In genomic region chr5:169832845-169833244, GRCh38 we compare ENCODE assay signal across 23 cellular contexts.
DNase-seq lines count a peak whose midpoint lies in the region; ATAC-seq and TF ChIP-seq lines count a peak whose summit lies in the region.
"Had no signal": no experiment of that assay in that cellular context is flagged by ENCODE, and none has a peak within 500 bp of the region (broad histone marks: within the 10 kb centered on the region; RNA-seq: fewer than 3 reads in every experiment).

No MANE protein-coding gene starts in this region.

- no peak for DNase-seq in activated naive CD8-positive, alpha-beta T cell treated with anti-CD3 and anti-CD28 coated beads, Interleukin-2, amount 10 ng/mL, durations not matched to agents 7 days and 5 days
- no peak for DNase-seq in activated naive CD8-positive, alpha-beta T cell treated with anti-CD3 and anti-CD28 coated beads for 36 hours
- DNase-seq in GM20000 (ENCODE audit: low spot score) (peak; percentile 35), endothelial cell (ENCODE audit: low spot score) (no peak), amygdala (lab: John Stamatoyannopoulos, UW) (no peak)
- no peak for DNase-seq in T-helper 2 cell treated with Interferon-gamma antibody and Interleukin-4, amounts not matched to agents 5 μg/mL and 100 μg/mL, for 36 hours (ENCODE audit: low spot score)
- DNase-seq: Caco-2; colonic mucosa; EL; hippocampal formation; kidney; mammary epithelial cell; naive thymus-derived CD8-positive, alpha-beta T cell; NCI-H1048; NCI-H2081; NCI-H510A; Right ventricle myocardium superior; stimulated activated CD4-positive, alpha-beta T cell treated with anti-CD3 and anti-CD28 coated beads, Interleukin-4, amount 100 ng/mL, for 1 hour; WERI-Rb-1 had no signal

- peaks cover 34% of the 10 kb centered on the region for H3K36me3 Mint-ChIP-seq in activated naive CD8-positive, alpha-beta T cell treated with anti-CD3 and anti-CD28 coated beads, Interleukin-2, amount 10 ng/mL, durations not matched to agents 7 days and 5 days
- H3K36me3 Mint-ChIP-seq in activated naive CD8-positive, alpha-beta T cell treated with anti-CD3 and anti-CD28 coated beads for 36 hours: peaks cover 18% of the 10 kb centered on the region
- peaks cover 25% of the 10 kb centered on the region for H3K36me3 Mint-ChIP-seq in T-helper 2 cell treated with Interferon-gamma antibody and Interleukin-4, amounts not matched to agents 5 μg/mL and 100 μg/mL, for 36 hours (ENCODE audit: low read depth)
- peaks cover 40% of the 10 kb centered on the region for H3K36me3 Mint-ChIP-seq in stimulated activated memory B cell treated with anti-CD40 and anti-IgM and Interleukin-4, amounts not matched to agents 10 μg/mL and 1 μg/mL and 100 μg/mL, for 72 hours
- no peaks in the 10 kb centered on the region for H3K36me3 Mint-ChIP-seq in endothelial cell (ENCODE audit: low read depth, unreplicated experiment)

- H3K9me3 Mint-ChIP-seq in activated naive CD8-positive, alpha-beta T cell treated with anti-CD3 and anti-CD28 coated beads, Interleukin-2, amount 10 ng/mL, durations not matched to agents 7 days and 5 days: no peaks in the 10 kb centered on the region
- H3K9me3 Mint-ChIP-seq in activated naive CD8-positive, alpha-beta T cell treated with anti-CD3 and anti-CD28 coated beads for 36 hours: no peaks in the 10 kb centered on the region
- H3K9me3 Mint-ChIP-seq in T-helper 2 cell treated with Interferon-gamma antibody and Interleukin-4, amounts not matched to agents 5 μg/mL and 100 μg/mL, for 36 hours: no peaks in the 10 kb centered on the region
- H3K9me3 Mint-ChIP-seq in stimulated activated memory B cell treated with anti-CD40 and anti-IgM and Interleukin-4, amounts not matched to agents 10 μg/mL and 1 μg/mL and 100 μg/mL, for 72 hours: no peaks in the 10 kb centered on the region
- H3K9me3 Mint-ChIP-seq in endothelial cell (ENCODE audit: unreplicated experiment): no peaks in the 10 kb centered on the region
- H3K9me3 Mint-ChIP-seq: naive thymus-derived CD8-positive, alpha-beta T cell had no signal

- peaks cover 10% of the 10 kb centered on the region for H3K4me1 Mint-ChIP-seq in activated naive CD8-positive, alpha-beta T cell treated with anti-CD3 and anti-CD28 coated beads, Interleukin-2, amount 10 ng/mL, durations not matched to agents 7 days and 5 days
- H3K4me1 Mint-ChIP-seq in activated naive CD8-positive, alpha-beta T cell treated with anti-CD3 and anti-CD28 coated beads for 36 hours: peaks cover 17% of the 10 kb centered on the region
- H3K4me1 Mint-ChIP-seq in T-helper 2 cell treated with Interferon-gamma antibody and Interleukin-4, amounts not matched to agents 5 μg/mL and 100 μg/mL, for 36 hours (ENCODE audit: low read depth): peaks cover 45% of the 10 kb centered on the region
- H3K4me1 Mint-ChIP-seq in stimulated activated memory B cell treated with anti-CD40 and anti-IgM and Interleukin-4, amounts not matched to agents 10 μg/mL and 1 μg/mL and 100 μg/mL, for 72 hours: peaks cover 31% of the 10 kb centered on the region
- peaks cover 6% of the 10 kb centered on the region for H3K4me1 Mint-ChIP-seq in endothelial cell (ENCODE audit: unreplicated experiment)

- ATAC-seq in activated naive CD8-positive, alpha-beta T cell treated with anti-CD3 and anti-CD28 coated beads, Interleukin-2, amount 10 ng/mL, durations not matched to agents 7 days and 5 days (ENCODE audit: low read depth): peak; percentile 54
- ATAC-seq in stimulated activated memory B cell treated with anti-CD40 and anti-IgM and Interleukin-4, amounts not matched to agents 10 μg/mL and 1 μg/mL and 100 μg/mL, for 72 hours: no peak
- ATAC-seq in HG03045 (IDR thresholded peaks at IDR 0.05; ENCODE audit: unreplicated experiment): no peak
- ATAC-seq: K562; naive thymus-derived CD8-positive, alpha-beta T cell had no signal

- TF ChIP-seq CTCF in GM20000 (IDR thresholded peaks at IDR 0.05; ENCODE audit: extremely low read depth, missing control alignments): no peak
- no peak for TF ChIP-seq CTCF in endothelial cell (IDR thresholded peaks at IDR 0.05; ENCODE audit: unreplicated experiment)

- no peaks in the 10 kb centered on the region for H3K27me3 Mint-ChIP-seq in activated naive CD8-positive, alpha-beta T cell treated with anti-CD3 and anti-CD28 coated beads, Interleukin-2, amount 10 ng/mL, durations not matched to agents 7 days and 5 days
- H3K27me3 Mint-ChIP-seq in activated naive CD8-positive, alpha-beta T cell treated with anti-CD3 and anti-CD28 coated beads for 36 hours: no peaks in the 10 kb centered on the region
- H3K27me3 Mint-ChIP-seq in T-helper 2 cell treated with Interferon-gamma antibody and Interleukin-4, amounts not matched to agents 5 μg/mL and 100 μg/mL, for 36 hours (ENCODE audit: low read depth): no peaks in the 10 kb centered on the region
- H3K27me3 Mint-ChIP-seq in stimulated activated memory B cell treated with anti-CD40 and anti-IgM and Interleukin-4, amounts not matched to agents 10 μg/mL and 1 μg/mL and 100 μg/mL, for 72 hours: no peaks in the 10 kb centered on the region
- no peaks in the 10 kb centered on the region for H3K27me3 Mint-ChIP-seq in endothelial cell (ENCODE audit: unreplicated experiment)
- H3K27me3 Mint-ChIP-seq: naive thymus-derived CD8-positive, alpha-beta T cell had no signal

- peak overlapping the region; percentile 71 for H3K27ac Mint-ChIP-seq in activated naive CD8-positive, alpha-beta T cell treated with anti-CD3 and anti-CD28 coated beads, Interleukin-2, amount 10 ng/mL, durations not matched to agents 7 days and 5 days
- H3K27ac Mint-ChIP-seq in activated naive CD8-positive, alpha-beta T cell treated with anti-CD3 and anti-CD28 coated beads for 36 hours: no peak overlapping the region
- H3K27ac Mint-ChIP-seq in T-helper 2 cell treated with Interferon-gamma antibody and Interleukin-4, amounts not matched to agents 5 μg/mL and 100 μg/mL, for 36 hours: peak overlapping the region; percentile 67
- peak overlapping the region; percentile 52 for H3K27ac Mint-ChIP-seq in stimulated activated memory B cell treated with anti-CD40 and anti-IgM and Interleukin-4, amounts not matched to agents 10 μg/mL and 1 μg/mL and 100 μg/mL, for 72 hours
- no peak overlapping the region for H3K27ac Mint-ChIP-seq in endothelial cell (ENCODE audit: unreplicated experiment)
- H3K27ac Mint-ChIP-seq: progenitor cell of endocrine pancreas had no signal

- POLR2A ChIA-PET in activated naive CD8-positive, alpha-beta T cell treated with anti-CD3 and anti-CD28 coated beads, Interleukin-2, amount 10 ng/mL, durations not matched to agents 7 days and 5 days (lab: Charles Lee): no interaction called here

- H3K4me3 Mint-ChIP-seq in activated naive CD8-positive, alpha-beta T cell treated with anti-CD3 and anti-CD28 coated beads, Interleukin-2, amount 10 ng/mL, durations not matched to agents 7 days and 5 days: no peak overlapping the region
- no peak overlapping the region for H3K4me3 Mint-ChIP-seq in activated naive CD8-positive, alpha-beta T cell treated with anti-CD3 and anti-CD28 coated beads for 36 hours
- H3K4me3 Mint-ChIP-seq in T-helper 2 cell treated with Interferon-gamma antibody and Interleukin-4, amounts not matched to agents 5 μg/mL and 100 μg/mL, for 36 hours: no peak overlapping the region
- no peak overlapping the region for H3K4me3 Mint-ChIP-seq in stimulated activated memory B cell treated with anti-CD40 and anti-IgM and Interleukin-4, amounts not matched to agents 10 μg/mL and 1 μg/mL and 100 μg/mL, for 72 hours
- H3K4me3 Mint-ChIP-seq in endothelial cell (ENCODE audit: unreplicated experiment): no peak overlapping the region
- H3K4me3 Mint-ChIP-seq: naive thymus-derived CD8-positive, alpha-beta T cell had no signal

Comparison
In these comparisons a context has a peak if more than half of its experiments do, and no peak if none do; other contexts are left out.
1. H3K27ac Mint-ChIP-seq: peak in activated naive CD8-positive, alpha-beta T cell treated with anti-CD3 and anti-CD28 coated beads, Interleukin-2, amount 10 ng/mL, durations not matched to agents 7 days and 5 days (single experiment), T-helper 2 cell treated with Interferon-gamma antibody and Interleukin-4, amounts not matched to agents 5 μg/mL and 100 μg/mL, for 36 hours (single experiment) and stimulated activated memory B cell treated with anti-CD40 and anti-IgM and Interleukin-4, amounts not matched to agents 10 μg/mL and 1 μg/mL and 100 μg/mL, for 72 hours (single experiment); none in activated naive CD8-positive, alpha-beta T cell treated with anti-CD3 and anti-CD28 coated beads for 36 hours (single experiment) and endothelial cell (single experiment).